1 cellular context compared by ENCODE assay signal in genomic region chr4:53088132-53088531, GRCh38.
TF ChIP-seq lines count a peak whose summit lies in the region.

No MANE protein-coding gene starts in this region.

TF ChIP-seq in IMR-90, 13 proteins besides CTCF, POLR2A, EP300 and RAD21 (continued from another document):
- TF ChIP-seq MXI1 (IDR thresholded peaks at IDR 0.05; ENCODE audit: borderline replicate concordance, low read depth, low read length) = no peak
